In genomic region chr21:36539434-36540150, GRCh38 we compare ENCODE assay signal across 1 cellular context.
TF ChIP-seq lines count a peak whose summit lies in the region.

No MANE protein-coding gene starts in this region.

TF ChIP-seq in H1, 55 proteins besides CTCF, POLR2A, EP300 and RAD21 (continued from another document):
- no peak for TF ChIP-seq POU5F1 (IDR thresholded peaks at IDR 0.05; ENCODE audit: low read depth, low read length)
- no peak for TF ChIP-seq EZH2 (IDR thresholded peaks at IDR 0.05; ENCODE audit: low read depth, low read length, severe bottlenecking)
- no peak for TF ChIP-seq EGR1 (IDR thresholded peaks at IDR 0.05; ENCODE audit: borderline replicate concordance, low read depth, low read length)
- TF ChIP-seq POLR2AphosphoS5 (IDR thresholded peaks at IDR 0.05; ENCODE audit: low read depth, low read length) = no peak
- no peak for TF ChIP-seq USF2 (IDR thresholded peaks at IDR 0.05; ENCODE audit: low read length)
- TF ChIP-seq RNF2 (IDR thresholded peaks at IDR 0.05; ENCODE audit: borderline replicate concordance, low read depth, low read length, missing control alignments, poor library complexity, severe bottlenecking) = no peak
- TF ChIP-seq TAF7 (optimal IDR thresholded peaks at IDR 0.05; ENCODE audit: borderline replicate concordance, low read depth, low read length) = no peak
- no peak for TF ChIP-seq E2F6 (IDR thresholded peaks at IDR 0.05)
- no peak for TF ChIP-seq TAF1 (IDR thresholded peaks at IDR 0.05; ENCODE audit: low read depth, low read length)
- no peak for TF ChIP-seq TBP (IDR thresholded peaks at IDR 0.05; ENCODE audit: low read depth, low read length)
- no peak for TF ChIP-seq HDAC2 (IDR thresholded peaks at IDR 0.05; ENCODE audit: borderline replicate concordance in 1 of 2, low read depth in 2 of 2, low read length in 2 of 2)
- TF ChIP-seq TCF12 (IDR thresholded peaks at IDR 0.05; ENCODE audit: low read depth, low read length) = no peak
- no peak for TF ChIP-seq YY1 (IDR thresholded peaks at IDR 0.05; ENCODE audit: low read depth, low read length)
- no peak for TF ChIP-seq NANOG (IDR thresholded peaks at IDR 0.05; ENCODE audit: insufficient read depth, low read depth, low read length, poor library complexity, severe bottlenecking)
